In the genomic region with DNA sequence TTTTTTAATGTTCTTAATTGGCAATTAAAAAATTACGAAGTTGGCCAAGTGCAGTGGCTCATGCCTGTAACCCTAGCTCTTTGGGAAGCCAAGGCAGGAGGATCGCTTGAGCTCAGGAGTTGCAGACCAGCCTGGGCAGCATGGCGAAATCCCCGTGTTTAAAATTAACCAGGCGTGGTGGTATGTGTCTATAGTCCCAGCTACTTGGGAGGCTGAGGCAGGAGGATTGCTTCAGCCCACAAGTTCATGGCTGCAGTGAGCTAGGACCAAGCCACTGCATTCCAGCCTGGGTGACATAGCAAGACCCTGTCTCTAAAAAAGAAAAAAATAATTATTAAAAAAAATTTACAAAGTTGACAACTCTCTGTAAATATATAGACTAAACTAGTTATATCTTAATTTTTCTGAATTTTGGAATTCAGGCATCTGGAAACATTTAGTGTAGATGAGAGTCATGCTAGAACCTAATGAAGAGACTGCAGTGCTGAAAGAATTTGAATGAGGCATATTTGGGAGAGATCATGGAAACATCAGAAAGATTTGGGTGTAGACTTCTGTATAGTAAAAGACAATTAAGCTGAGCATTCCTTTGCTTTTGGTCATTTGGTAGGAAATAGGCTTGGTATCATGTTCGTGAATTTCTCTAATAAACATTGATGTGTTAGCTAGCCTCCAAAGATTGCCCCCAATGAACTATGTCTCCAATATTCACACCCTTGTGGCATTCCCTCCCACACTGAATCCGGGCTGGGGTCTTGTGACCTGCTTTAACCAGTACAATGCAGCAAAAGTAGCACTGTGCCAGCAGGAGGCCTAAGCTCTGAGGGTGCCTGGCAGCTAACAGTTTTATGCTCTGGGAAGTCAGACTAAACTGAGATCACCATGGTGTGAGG, we compare ENCODE assay signal across 1 cellular context.
TF ChIP-seq lines count a peak whose summit lies in the region.

No MANE protein-coding gene starts in this region.

TF ChIP-seq in SK-N-SH treated with all-trans-retinoic acid at 6 μM for 48 hours, 23 proteins besides CTCF, POLR2A, EP300 and RAD21 (continued from another document):
- TF ChIP-seq SNAI2 (CRISPR knock-in tag; IDR thresholded peaks at IDR 0.05) (no peak), ZC3H10 (CRISPR knock-in tag; IDR thresholded peaks at IDR 0.05) (no peak), PPARA (CRISPR knock-in tag; IDR thresholded peaks at IDR 0.05; ENCODE audit: borderline replicate concordance) (no peak), RARB (CRISPR knock-in tag; IDR thresholded peaks at IDR 0.05) (no peak), ISL1 (CRISPR knock-in tag; IDR thresholded peaks at IDR 0.05) (no peak), ZNF565 (CRISPR knock-in tag; conservative IDR thresholded peaks at IDR 0.05; ENCODE audit: low read depth) (no peak), TCF4 (CRISPR knock-in tag; IDR thresholded peaks at IDR 0.05; ENCODE audit: borderline replicate concordance) (no peak), GLIS3 (CRISPR knock-in tag; IDR thresholded peaks at IDR 0.05) (no peak)
